ENCODE assay signal across 1 cellular context in genomic region chr17:72603346-72604242, GRCh38.
TF ChIP-seq lines count a peak whose summit lies in the region.

No MANE protein-coding gene starts in this region.

TF ChIP-seq in HepG2, 621 proteins besides CTCF, POLR2A, EP300 and RAD21 (continued from another document and continues in another):
- no peak for TF ChIP-seq AHDC1 (CRISPR knock-in tag; IDR thresholded peaks at IDR 0.05; ENCODE audit: borderline replicate concordance)
- peak; percentile 70; the same call in 1 of the 2 replicates for TF ChIP-seq ZMYM3 (CRISPR knock-in tag; IDR thresholded peaks at IDR 0.05)
- TF ChIP-seq NCOR1 (IDR thresholded peaks at IDR 0.05; ENCODE audit: borderline replicate concordance, low read length) = 0 out of 2 replicates have a peak, but pooled peaks have one; percentile 11
- no peak for TF ChIP-seq ZUFSP (CRISPR knock-in tag; IDR thresholded peaks at IDR 0.05; ENCODE audit: borderline replicate concordance)
- no peak for TF ChIP-seq THRA (CRISPR knock-in tag; IDR thresholded peaks at IDR 0.05; ENCODE audit: borderline replicate concordance)
- TF ChIP-seq IKZF5 (CRISPR knock-in tag; IDR thresholded peaks at IDR 0.05) = no peak; the same call in 1 of the 2 replicates
- TF ChIP-seq BHLHE40 (IDR thresholded peaks at IDR 0.05; ENCODE audit: low read length) = no peak
- TF ChIP-seq SATB2 (CRISPR knock-in tag; IDR thresholded peaks at IDR 0.05) = no peak
- peak; percentile 79 for TF ChIP-seq ARID5B (CRISPR knock-in tag; IDR thresholded peaks at IDR 0.05)
- TF ChIP-seq ZNF280D (CRISPR knock-in tag; IDR thresholded peaks at IDR 0.05) = 0 out of 2 replicates have a peak, but pooled peaks have one; percentile 23
- no peak for TF ChIP-seq ZNF282 (IDR thresholded peaks at IDR 0.05; ENCODE audit: partially characterized antibody)
- peak; percentile 72 for TF ChIP-seq RARA (CRISPR knock-in tag; IDR thresholded peaks at IDR 0.05)
- no peak for TF ChIP-seq ZSCAN9 (CRISPR knock-in tag; IDR thresholded peaks at IDR 0.05; ENCODE audit: borderline replicate concordance)
- no peak for TF ChIP-seq MLX (CRISPR knock-in tag; IDR thresholded peaks at IDR 0.05)
- TF ChIP-seq ZNF564 (CRISPR knock-in tag; IDR thresholded peaks at IDR 0.05) = no peak
- no peak for TF ChIP-seq FOXA1 (IDR thresholded peaks at IDR 0.05)
- TF ChIP-seq FOXA1 (CRISPR knock-in tag; IDR thresholded peaks at IDR 0.05) = 0 out of 2 replicates have a peak, but pooled peaks have one; percentile 13
- no peak for TF ChIP-seq TERF1 (CRISPR knock-in tag; IDR thresholded peaks at IDR 0.05)
- no peak for TF ChIP-seq KAT7 (CRISPR knock-in tag; IDR thresholded peaks at IDR 0.05; ENCODE audit: borderline replicate concordance)
- TF ChIP-seq ARNTL (CRISPR knock-in tag; IDR thresholded peaks at IDR 0.05) = 0 out of 2 replicates have a peak, but pooled peaks have one; percentile 28
